8 cellular contexts compared by ENCODE assay signal in genomic region chr17:14300628-14301278, GRCh38. TPM values are rescaled to one million over a fixed set of nuclear protein-coding genes. Genes with fewer than 3 reads are reported as not detected.
DNase-seq lines count a peak whose midpoint lies in the region; ATAC-seq, FAIRE-seq and TF ChIP-seq lines count a peak whose summit lies in the region.

Gene HS3ST3B1 (plus strand): TSS chr17:14301081. CDS start chr17:14301519, 438 bp downstream.

- H3K4me3 Mint-ChIP-seq in CD14-positive monocyte, result peak within 1 kb of the TSS; percentile 95

- no peak within 1 kb of the TSS for H2BK15ac ChIP-seq in mesendoderm (replicated peaks; ENCODE audit: low read depth)

- no peak within 1 kb of the TSS for H4K8ac ChIP-seq in mesendoderm (ENCODE audit: low read depth, low read length)

- peaks cover 7 to 21% of the 10 kb centered on the region in 2 donors for H3K36me3 Mint-ChIP-seq in CD14-positive monocyte

- H3K23ac ChIP-seq in mesendoderm (ENCODE audit: low read length), result peak within 1 kb of the TSS; percentile 76

- H3K27me3 Mint-ChIP-seq in CD14-positive monocyte (ENCODE audit: low read depth in 3 of 3), result peaks cover 72 to 84% (median 79%) of the 10 kb centered on the region in 3 donors

- peak within 1 kb of the TSS; percentile 91 for H3K4me2 ChIP-seq in mesendoderm (ENCODE audit: low read length)

- WGBS in mesendoderm (ENCODE audit: extremely low coverage, insufficient coverage, low lambda C conversion rate), result no CpG with 5 or more reads among the region's 48 CpGs

- H3K4me1 ChIP-seq in mesendoderm (ENCODE audit: control insufficient read depth, low read depth, low read length), result peaks cover 12% of the 10 kb centered on the region

- no peak for TF ChIP-seq CTCF in CD14-positive monocyte (IDR thresholded peaks at IDR 0.05)

- peaks cover 9% of the 10 kb centered on the region for H3K79me1 ChIP-seq in mesendoderm (ENCODE audit: low read length)

- H3K4me3 ChIP-seq in mesendoderm (ENCODE audit: low read length), result peak within 1 kb of the TSS; percentile 56

- peaks cover 31% of the 10 kb centered on the region for H3K79me2 ChIP-seq in mesendoderm (ENCODE audit: control insufficient read depth, insufficient read depth, low read length)

- peaks cover 0 to 41% (median 26%) of the 10 kb centered on the region in 7 donors for H3K9me3 Mint-ChIP-seq in CD14-positive monocyte

- peak within 1 kb of the TSS; percentile 52 for H3K18ac ChIP-seq in mesendoderm (ENCODE audit: low read length)

- H3K27me3 ChIP-seq in mesendoderm (ENCODE audit: insufficient read depth, low read length, poor library complexity), result peaks cover 23% of the 10 kb centered on the region

- H4K5ac ChIP-seq in mesendoderm (ENCODE audit: low read length), result no peak within 1 kb of the TSS

- no peak within 1 kb of the TSS for H2BK5ac ChIP-seq in mesendoderm (ENCODE audit: low read length)

- peak within 1 kb of the TSS; percentile 74 for H3K9ac ChIP-seq in mesendoderm (ENCODE audit: low read length)

- ATAC-seq in GM19438 (IDR thresholded peaks at IDR 0.05; ENCODE audit: low read depth, unreplicated experiment) (peak; percentile 84), HG03565 (IDR thresholded peaks at IDR 0.05; ENCODE audit: unreplicated experiment) (peak; percentile 79)

- H3K56ac ChIP-seq in mesendoderm (ENCODE audit: low read length), result peak within 1 kb of the TSS; percentile 88

- peak within 1 kb of the TSS; percentile 71 for H3K27ac ChIP-seq in mesendoderm (ENCODE audit: low read depth, low read length)

- H2AK5ac ChIP-seq in mesendoderm (ENCODE audit: low read length), result no peak within 1 kb of the TSS

- no peaks in the 10 kb centered on the region for H3K36me3 ChIP-seq in mesendoderm (ENCODE audit: control insufficient read depth, insufficient read depth, low read length)

- H2BK120ac ChIP-seq in mesendoderm (ENCODE audit: low read depth, low read length), result no peak within 1 kb of the TSS

- H3K27ac Mint-ChIP-seq in CD14-positive monocyte, result peak within 1 kb of the TSS; percentile 37 to 89 (median 78)

- FAIRE-seq in endometrium (lab: Jason Lieb, UNC), result peak; percentile 99

- peak within 1 kb of the TSS; percentile 29 for H3K4ac ChIP-seq in mesendoderm (ENCODE audit: low read depth, low read length)

- intact Hi-C loops in CD14-positive monocyte (cut with micrococcal nuclease), result loop anchor here (5.0 to 10.0 kb wide), 11 partner anchors 62 to 963 kb away; partner anchors contain the start of gene COX10 (in 2 of the 2)

- DNase-seq in CD14-positive monocyte (ENCODE audit: low spot score) (peak; percentile 99), NOMO-1 treated with DMSO at 0.1 percent for 48 hours (lab: John Stamatoyannopoulos, UW; ENCODE audit: unreplicated experiment) (peak; percentile 98), mesendoderm (peak; percentile 100)
- peak; percentile 97 for DNase-seq in activated CD8-positive, alpha-beta memory T cell treated with anti-CD3 and anti-CD28 coated beads, Interleukin-2, amount 50 U/mL, for 1 hour (ENCODE audit: extremely low read depth)
- peak; percentile 100 for DNase-seq in stimulated activated CD8-positive, alpha-beta memory T cell treated with anti-CD3 and anti-CD28 coated beads, Interleukin-12 subunit alpha, Interleukin-12 subunit beta, amount 100 ng/mL, for 24 hours (ENCODE audit: extremely low read depth)

- peaks cover 65% of the 10 kb centered on the region for H3K4me1 Mint-ChIP-seq in CD14-positive monocyte

RNA-seq across cellular contexts. Expression of gene HS3ST3B1, which starts in this region (rescaled TPM):
- under 1 TPM; 0.09 to 0.73 TPM for polyA plus RNA-seq in CD14-positive monocyte
- polyA plus RNA-seq in mesendoderm (2013, experiment 1 of 2), result 2.8 TPM
- 2.8 TPM for polyA plus RNA-seq in mesendoderm (2013, experiment 2 of 2)

Comparison
In these comparisons a context has a peak if more than half of its experiments do, and no peak if none do; other contexts are left out.
1. Peak in every context shown above with its lines: DNase-seq, ATAC-seq, H3K4me3 ChIP-seq and H3K27ac ChIP-seq.
2. Peak in DNase-seq in CD14-positive monocyte; RNA of the gene not detected or under 1 TPM.